14 cellular contexts compared by ENCODE assay signal in the genomic region with DNA sequence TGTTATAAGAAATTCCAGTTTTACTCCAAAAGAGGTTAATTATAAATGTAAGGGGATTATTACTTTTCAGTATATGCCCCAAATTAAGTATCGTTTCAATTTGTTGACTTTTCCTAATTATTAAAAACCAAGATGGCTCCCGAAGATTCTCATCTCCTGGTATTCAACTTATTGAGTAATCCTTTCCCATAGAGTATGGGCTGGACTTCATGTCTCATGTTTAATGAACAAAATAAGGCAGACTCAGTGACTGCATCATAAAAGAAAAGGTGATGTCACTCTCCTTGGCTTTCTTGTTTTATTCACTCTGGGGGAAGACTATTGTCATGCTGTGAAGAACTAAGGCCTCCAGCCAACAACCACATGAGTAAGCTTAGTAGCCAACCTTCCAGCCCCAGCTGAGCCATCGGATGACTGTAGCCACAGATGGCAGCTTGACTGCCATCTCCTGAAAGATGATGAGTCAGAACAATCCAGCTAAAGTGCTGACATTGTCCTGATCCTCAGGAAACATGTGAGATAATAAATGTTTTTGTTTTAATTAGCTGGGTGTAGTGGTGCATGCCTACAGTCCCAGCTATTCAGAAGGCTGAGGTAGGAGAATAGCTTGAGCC. TPM values are rescaled to one million over a fixed set of nuclear protein-coding genes. Genes with fewer than 3 reads are reported as not detected.
DNase-seq lines count a peak whose midpoint lies in the region; TF ChIP-seq lines count a peak whose summit lies in the region.
"Had no signal": no experiment of that assay in that cellular context is flagged by ENCODE, and none has a peak within 500 bp of the region (broad histone marks: within the 10 kb centered on the region; RNA-seq: fewer than 3 reads in every experiment).

No MANE protein-coding gene starts in this region.

- peaks cover 100% of the 10 kb centered on the region for H3K79me2 ChIP-seq in SK-N-SH (ENCODE audit: insufficient read depth)

- H3K27me3 ChIP-seq in SK-N-SH (ENCODE audit: insufficient read depth) = no peaks in the 10 kb centered on the region
- H3K27me3 ChIP-seq: Peyer's patch, transverse colon had no signal

- POLR2A ChIA-PET in SK-N-SH (lab: Yijun Ruan, JAX) = no interaction called here

- no peak overlapping the region for H3K4me3 ChIP-seq in SK-N-SH (ENCODE audit: low read depth in 2 of 2, low read length in 1 of 2)
- H3K4me3 ChIP-seq: Peyer's patch, transverse colon had no signal

- H2AFZ ChIP-seq in SK-N-SH (ENCODE audit: low read depth) = no peak overlapping the region

- H4K20me1 ChIP-seq in SK-N-SH (ENCODE audit: insufficient read depth) = peaks cover 90% of the 10 kb centered on the region

- peaks cover 0 to 14% of the 10 kb centered on the region in 2 experiments; a peak in 1 of 4 replicates for H3K4me1 ChIP-seq in SK-N-SH (ENCODE audit: control insufficient read depth in 1 of 2, insufficient read depth in 2 of 2, low read depth in 1 of 2, low read length in 1 of 2)
- H3K4me1 ChIP-seq: Peyer's patch had no signal

- TF ChIP-seq EP300 in SK-N-SH (IDR thresholded peaks at IDR 0.05; ENCODE audit: borderline replicate concordance in 1 of 2, low read depth in 1 of 2, low read length in 1 of 2) = peak in 1 of 2 experiments; percentile 57; a peak in 1 of 4 replicates

- 27% methylated on average over 3 of the region's 3 CpGs for WGBS in SK-N-SH (ENCODE audit: low lambda C conversion rate)

- H3F3A ChIP-seq in SK-N-SH (replicated peaks; ENCODE audit: insufficient read depth) = peaks cover 34% of the 10 kb centered on the region

- no peak for TF ChIP-seq RAD21 in SK-N-SH (IDR thresholded peaks at IDR 0.05; ENCODE audit: low read length)

- H3K27ac ChIP-seq in SK-N-SH (ENCODE audit: low read depth in 2 of 2, low read length in 1 of 2) = peak overlapping the region in 1 of 2 experiments; percentile 26; a peak in 1 of 4 replicates
- H3K27ac ChIP-seq: Peyer's patch, transverse colon had no signal

- no peak overlapping the region for H3K9ac ChIP-seq in SK-N-SH

- H3K9me3 ChIP-seq in SK-N-SH = no peaks in the 10 kb centered on the region
- H3K9me3 ChIP-seq: Peyer's patch, transverse colon had no signal

- peak; percentile 16 for DNase-seq in stimulated activated CD4-positive, alpha-beta T cell treated with anti-CD3 and anti-CD28 coated beads, Interleukin-1b, Interleukin-23, amount 100 ng/mL, for 48 hours
- no peak for DNase-seq in stimulated activated CD4-positive, alpha-beta T cell treated with anti-CD3 and anti-CD28 coated beads, Interleukin-12 subunit alpha, Interleukin-12 subunit beta, amount 100 ng/mL, for 4 hours
- DNase-seq in SK-N-SH (no peak), fibroblast of the conjunctiva (ENCODE audit: low read depth) (peak; percentile 68), amniotic stem cell (lab: John Stamatoyannopoulos, UW) (no peak), COLO668 (lab: John Stamatoyannopoulos, UW; ENCODE audit: unreplicated experiment) (no peak), middle frontal gyrus (ENCODE audit: extremely low spot score, low spot score) (no peak)
- DNase-seq in activated CD8-positive, alpha-beta memory T cell treated with anti-CD3 and anti-CD28 coated beads, Interleukin-2, amount 50 U/mL, for 4 hours = no peak
- DNase-seq: activated CD8-positive, alpha-beta memory T cell treated with anti-CD3 and anti-CD28 coated beads for 24 hours; cortex of kidney; left ventricle myocardium superior; MM.1S; transverse colon had no signal

- no peak for TF ChIP-seq CTCF in SK-N-SH (IDR thresholded peaks at IDR 0.05)

- H3K36me3 ChIP-seq in SK-N-SH (replicated peaks in 1 of 2; ENCODE audit: control insufficient read depth in 1 of 2, insufficient read depth in 2 of 2, low read length in 1 of 2) = peaks cover 0 to 15% of the 10 kb centered on the region in 2 experiments
- H3K36me3 ChIP-seq: Peyer's patch, transverse colon had no signal

- CTCF ChIA-PET in SK-N-SH (lab: Yijun Ruan, JAX) = interaction anchor here (1.4 to 1.9 kb wide), 2 partner anchors 15 to 39 kb away, joined by 5 to 6 read pairs; no protein-coding TSS in a partner anchor

- H3K9me2 ChIP-seq in SK-N-SH = no peaks in the 10 kb centered on the region

- no peak overlapping the region for H3K4me2 ChIP-seq in SK-N-SH

TF ChIP-seq in SK-N-SH, 30 proteins besides CTCF, POLR2A, EP300 and RAD21 (continues in another document):
- TF ChIP-seq NRF1 (IDR thresholded peaks at IDR 0.05; ENCODE audit: low read depth, low read length) (no peak), POLR2AphosphoS5 (IDR thresholded peaks at IDR 0.05; ENCODE audit: low read depth, low read length) (peak; percentile 49; the same call in 1 of the 2 replicates), SMC3 (IDR thresholded peaks at IDR 0.05; ENCODE audit: low read depth, low read length) (no peak), EZH2phosphoT487 (IDR thresholded peaks at IDR 0.05; ENCODE audit: borderline replicate concordance, low read depth) (no peak), NFIC (IDR thresholded peaks at IDR 0.05; ENCODE audit: borderline replicate concordance) (peak; percentile 71; the same call in 1 of the 2 replicates)
- TF ChIP-seq, protein P1, sequence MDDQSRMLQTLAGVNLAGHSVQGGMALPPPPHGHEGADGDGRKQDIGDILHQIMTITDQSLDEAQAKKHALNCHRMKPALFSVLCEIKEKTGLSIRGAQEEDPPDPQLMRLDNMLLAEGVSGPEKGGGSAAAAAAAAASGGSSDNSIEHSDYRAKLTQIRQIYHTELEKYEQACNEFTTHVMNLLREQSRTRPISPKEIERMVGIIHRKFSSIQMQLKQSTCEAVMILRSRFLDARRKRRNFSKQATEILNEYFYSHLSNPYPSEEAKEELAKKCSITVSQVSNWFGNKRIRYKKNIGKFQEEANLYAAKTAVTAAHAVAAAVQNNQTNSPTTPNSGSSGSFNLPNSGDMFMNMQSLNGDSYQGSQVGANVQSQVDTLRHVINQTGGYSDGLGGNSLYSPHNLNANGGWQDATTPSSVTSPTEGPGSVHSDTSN (IDR thresholded peaks at IDR 0.05) = peak; percentile 82
- TF ChIP-seq, protein P2, sequence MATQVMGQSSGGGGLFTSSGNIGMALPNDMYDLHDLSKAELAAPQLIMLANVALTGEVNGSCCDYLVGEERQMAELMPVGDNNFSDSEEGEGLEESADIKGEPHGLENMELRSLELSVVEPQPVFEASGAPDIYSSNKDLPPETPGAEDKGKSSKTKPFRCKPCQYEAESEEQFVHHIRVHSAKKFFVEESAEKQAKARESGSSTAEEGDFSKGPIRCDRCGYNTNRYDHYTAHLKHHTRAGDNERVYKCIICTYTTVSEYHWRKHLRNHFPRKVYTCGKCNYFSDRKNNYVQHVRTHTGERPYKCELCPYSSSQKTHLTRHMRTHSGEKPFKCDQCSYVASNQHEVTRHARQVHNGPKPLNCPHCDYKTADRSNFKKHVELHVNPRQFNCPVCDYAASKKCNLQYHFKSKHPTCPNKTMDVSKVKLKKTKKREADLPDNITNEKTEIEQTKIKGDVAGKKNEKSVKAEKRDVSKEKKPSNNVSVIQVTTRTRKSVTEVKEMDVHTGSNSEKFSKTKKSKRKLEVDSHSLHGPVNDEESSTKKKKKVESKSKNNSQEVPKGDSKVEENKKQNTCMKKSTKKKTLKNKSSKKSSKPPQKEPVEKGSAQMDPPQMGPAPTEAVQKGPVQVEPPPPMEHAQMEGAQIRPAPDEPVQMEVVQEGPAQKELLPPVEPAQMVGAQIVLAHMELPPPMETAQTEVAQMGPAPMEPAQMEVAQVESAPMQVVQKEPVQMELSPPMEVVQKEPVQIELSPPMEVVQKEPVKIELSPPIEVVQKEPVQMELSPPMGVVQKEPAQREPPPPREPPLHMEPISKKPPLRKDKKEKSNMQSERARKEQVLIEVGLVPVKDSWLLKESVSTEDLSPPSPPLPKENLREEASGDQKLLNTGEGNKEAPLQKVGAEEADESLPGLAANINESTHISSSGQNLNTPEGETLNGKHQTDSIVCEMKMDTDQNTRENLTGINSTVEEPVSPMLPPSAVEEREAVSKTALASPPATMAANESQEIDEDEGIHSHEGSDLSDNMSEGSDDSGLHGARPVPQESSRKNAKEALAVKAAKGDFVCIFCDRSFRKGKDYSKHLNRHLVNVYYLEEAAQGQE (IDR thresholded peaks at IDR 0.05; ENCODE audit: low read depth, low read length) = no peak
- TF ChIP-seq, protein P3, sequence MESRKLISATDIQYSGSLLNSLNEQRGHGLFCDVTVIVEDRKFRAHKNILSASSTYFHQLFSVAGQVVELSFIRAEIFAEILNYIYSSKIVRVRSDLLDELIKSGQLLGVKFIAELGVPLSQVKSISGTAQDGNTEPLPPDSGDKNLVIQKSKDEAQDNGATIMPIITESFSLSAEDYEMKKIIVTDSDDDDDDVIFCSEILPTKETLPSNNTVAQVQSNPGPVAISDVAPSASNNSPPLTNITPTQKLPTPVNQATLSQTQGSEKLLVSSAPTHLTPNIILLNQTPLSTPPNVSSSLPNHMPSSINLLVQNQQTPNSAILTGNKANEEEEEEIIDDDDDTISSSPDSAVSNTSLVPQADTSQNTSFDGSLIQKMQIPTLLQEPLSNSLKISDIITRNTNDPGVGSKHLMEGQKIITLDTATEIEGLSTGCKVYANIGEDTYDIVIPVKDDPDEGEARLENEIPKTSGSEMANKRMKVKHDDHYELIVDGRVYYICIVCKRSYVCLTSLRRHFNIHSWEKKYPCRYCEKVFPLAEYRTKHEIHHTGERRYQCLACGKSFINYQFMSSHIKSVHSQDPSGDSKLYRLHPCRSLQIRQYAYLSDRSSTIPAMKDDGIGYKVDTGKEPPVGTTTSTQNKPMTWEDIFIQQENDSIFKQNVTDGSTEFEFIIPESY (IDR thresholded peaks at IDR 0.05; ENCODE audit: borderline replicate concordance, low read depth) = peak; percentile 70; the same call in 1 of the 2 replicates
- TF ChIP-seq, protein P4, sequence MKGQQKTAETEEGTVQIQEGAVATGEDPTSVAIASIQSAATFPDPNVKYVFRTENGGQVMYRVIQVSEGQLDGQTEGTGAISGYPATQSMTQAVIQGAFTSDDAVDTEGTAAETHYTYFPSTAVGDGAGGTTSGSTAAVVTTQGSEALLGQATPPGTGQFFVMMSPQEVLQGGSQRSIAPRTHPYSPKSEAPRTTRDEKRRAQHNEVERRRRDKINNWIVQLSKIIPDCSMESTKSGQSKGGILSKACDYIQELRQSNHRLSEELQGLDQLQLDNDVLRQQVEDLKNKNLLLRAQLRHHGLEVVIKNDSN (IDR thresholded peaks at IDR 0.05; ENCODE audit: borderline replicate concordance, low read depth) = no peak
- TF ChIP-seq, protein P5, sequence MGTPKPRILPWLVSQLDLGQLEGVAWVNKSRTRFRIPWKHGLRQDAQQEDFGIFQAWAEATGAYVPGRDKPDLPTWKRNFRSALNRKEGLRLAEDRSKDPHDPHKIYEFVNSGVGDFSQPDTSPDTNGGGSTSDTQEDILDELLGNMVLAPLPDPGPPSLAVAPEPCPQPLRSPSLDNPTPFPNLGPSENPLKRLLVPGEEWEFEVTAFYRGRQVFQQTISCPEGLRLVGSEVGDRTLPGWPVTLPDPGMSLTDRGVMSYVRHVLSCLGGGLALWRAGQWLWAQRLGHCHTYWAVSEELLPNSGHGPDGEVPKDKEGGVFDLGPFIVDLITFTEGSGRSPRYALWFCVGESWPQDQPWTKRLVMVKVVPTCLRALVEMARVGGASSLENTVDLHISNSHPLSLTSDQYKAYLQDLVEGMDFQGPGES (IDR thresholded peaks at IDR 0.05; ENCODE audit: low read depth, low read length) = no peak

RNA-seq across cellular contexts. Expression of a gene that starts 17.3 kb away (rescaled TPM):
- polyA plus RNA-seq in SK-N-SH (2012; rRNA removed) = 5.4 and 5.9 TPM in 2 replicates
- 11.2 and 11.8 TPM in 2 replicates for polyA plus RNA-seq in SK-N-SH (2012; cell fraction: cytosol; rRNA removed)
- 25.0 and 29.3 TPM in 2 replicates for polyA plus RNA-seq in SK-N-SH (2012; cell fraction: nucleus; rRNA removed)

Comparison
In these comparisons a context has a peak if more than half of its experiments do, and no peak if none do; other contexts are left out.
1. DNase-seq: peak in stimulated activated CD4-positive, alpha-beta T cell treated with anti-CD3 and anti-CD28 coated beads, Interleukin-1b, Interleukin-23, amount 100 ng/mL, for 48 hours (single experiment) and fibroblast of the conjunctiva (single experiment); none in stimulated activated CD4-positive, alpha-beta T cell treated with anti-CD3 and anti-CD28 coated beads, Interleukin-12 subunit alpha, Interleukin-12 subunit beta, amount 100 ng/mL, for 4 hours (single experiment), SK-N-SH (single experiment), amniotic stem cell (single experiment), COLO668 (single experiment), middle frontal gyrus (single experiment) and activated CD8-positive, alpha-beta memory T cell treated with anti-CD3 and anti-CD28 coated beads, Interleukin-2, amount 50 U/mL, for 4 hours (single experiment).